In the genomic region with DNA sequence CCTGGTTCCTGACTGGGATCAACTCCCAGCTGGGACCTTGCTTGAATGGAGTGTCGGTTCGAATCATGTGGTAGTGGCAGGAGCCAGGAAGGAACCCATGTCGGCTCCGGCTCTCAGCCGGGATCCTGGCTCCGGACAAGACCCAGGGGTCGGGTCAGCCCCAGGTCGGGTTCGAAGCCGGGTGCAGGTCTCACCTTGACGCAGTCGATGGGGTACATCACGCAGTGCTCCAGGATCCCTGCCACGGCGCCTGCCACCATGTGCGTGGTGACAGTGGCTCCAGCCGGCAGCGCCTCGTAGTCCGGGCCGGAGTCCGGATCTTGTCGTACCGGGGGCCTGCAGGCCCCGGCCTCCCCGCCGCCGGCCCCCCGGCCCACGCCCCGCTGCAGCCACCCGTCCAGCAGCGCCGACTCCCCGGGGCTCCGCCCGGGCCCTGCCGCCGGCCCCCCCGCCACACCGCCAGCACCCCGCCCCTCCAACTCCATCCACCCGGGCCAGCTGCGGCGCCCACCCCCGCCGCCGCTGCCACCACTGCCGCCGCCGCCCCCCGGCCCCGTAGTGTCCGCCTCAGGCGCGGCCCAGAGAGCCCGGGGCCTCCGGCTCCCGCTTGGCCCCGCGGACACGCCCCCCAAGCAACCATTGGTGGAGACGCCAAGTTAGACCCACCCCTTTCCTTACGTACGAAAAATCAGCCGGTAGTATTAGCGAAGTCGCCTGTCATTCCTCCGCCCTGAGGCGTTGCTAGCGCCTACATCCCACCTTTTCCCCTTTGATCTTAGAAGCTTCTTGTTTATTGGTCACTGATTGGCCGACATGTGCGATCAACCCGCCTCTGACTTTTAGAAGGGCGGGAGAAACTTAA, we compare ENCODE assay signal across 1 cellular context.
A peak's percentile ranks its signal among the peaks of the same experiment; 100 is the strongest.
TF ChIP-seq lines count a peak whose summit lies in the region.

A gene with protein sequence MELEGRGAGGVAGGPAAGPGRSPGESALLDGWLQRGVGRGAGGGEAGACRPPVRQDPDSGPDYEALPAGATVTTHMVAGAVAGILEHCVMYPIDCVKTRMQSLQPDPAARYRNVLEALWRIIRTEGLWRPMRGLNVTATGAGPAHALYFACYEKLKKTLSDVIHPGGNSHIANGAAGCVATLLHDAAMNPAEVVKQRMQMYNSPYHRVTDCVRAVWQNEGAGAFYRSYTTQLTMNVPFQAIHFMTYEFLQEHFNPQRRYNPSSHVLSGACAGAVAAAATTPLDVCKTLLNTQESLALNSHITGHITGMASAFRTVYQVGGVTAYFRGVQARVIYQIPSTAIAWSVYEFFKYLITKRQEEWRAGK (minus strand): TSS at position 589 of the 862 bp plus-strand sequence. CDS start 104 bp downstream, at position 485.

TF ChIP-seq in H1, 55 proteins besides CTCF, POLR2A, EP300 and RAD21 (continued from another document):
- no peak for TF ChIP-seq BACH1 (IDR thresholded peaks at IDR 0.05; ENCODE audit: low read length)
- TF ChIP-seq TEAD4 (IDR thresholded peaks at IDR 0.05; ENCODE audit: low read depth, low read length) = no peak
- no peak for TF ChIP-seq KDM5A (IDR thresholded peaks at IDR 0.05; ENCODE audit: low read length)
- TF ChIP-seq RNF2 (IDR thresholded peaks at IDR 0.05; ENCODE audit: borderline replicate concordance, low read depth, low read length, missing control alignments, poor library complexity, severe bottlenecking) = no peak
- no peak for TF ChIP-seq CEBPB (IDR thresholded peaks at IDR 0.05; ENCODE audit: low read depth, low read length)
- no peak for TF ChIP-seq POU5F1 (IDR thresholded peaks at IDR 0.05; ENCODE audit: low read depth, low read length)
- no peak for TF ChIP-seq SIRT6 (IDR thresholded peaks at IDR 0.05; ENCODE audit: low read length)
- TF ChIP-seq TCF12 (IDR thresholded peaks at IDR 0.05; ENCODE audit: low read depth, low read length) = no peak
- no peak for TF ChIP-seq CBX8 (IDR thresholded peaks at IDR 0.05; ENCODE audit: borderline replicate concordance, low read depth, low read length)
- TF ChIP-seq MAFK (IDR thresholded peaks at IDR 0.05; ENCODE audit: low read depth, low read length) = no peak
- peak; percentile 22 for TF ChIP-seq KDM4A (IDR thresholded peaks at IDR 0.05; ENCODE audit: low read depth, low read length, severe bottlenecking)
- peak; percentile 70 for TF ChIP-seq PHF8 (conservative IDR thresholded peaks at IDR 0.05; ENCODE audit: low read depth, low read length)
- no peak for TF ChIP-seq CTBP2 (IDR thresholded peaks at IDR 0.05; ENCODE audit: borderline replicate concordance, insufficient read depth, insufficient read length, low read length)
- TF ChIP-seq KDM1A (IDR thresholded peaks at IDR 0.05; ENCODE audit: borderline replicate concordance, low read length) = no peak
- no peak for TF ChIP-seq CBX5 (IDR thresholded peaks at IDR 0.05; ENCODE audit: low read depth, low read length)
- TF ChIP-seq, protein P1, sequence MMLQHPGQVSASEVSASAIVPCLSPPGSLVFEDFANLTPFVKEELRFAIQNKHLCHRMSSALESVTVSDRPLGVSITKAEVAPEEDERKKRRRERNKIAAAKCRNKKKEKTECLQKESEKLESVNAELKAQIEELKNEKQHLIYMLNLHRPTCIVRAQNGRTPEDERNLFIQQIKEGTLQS (IDR thresholded peaks at IDR 0.05; ENCODE audit: insufficient read depth, low read depth, low read length) = no peak
- no peak for TF ChIP-seq BCL11A (IDR thresholded peaks at IDR 0.05; ENCODE audit: low read depth in 2 of 2, low read length in 2 of 2)
- TF ChIP-seq, protein P2, sequence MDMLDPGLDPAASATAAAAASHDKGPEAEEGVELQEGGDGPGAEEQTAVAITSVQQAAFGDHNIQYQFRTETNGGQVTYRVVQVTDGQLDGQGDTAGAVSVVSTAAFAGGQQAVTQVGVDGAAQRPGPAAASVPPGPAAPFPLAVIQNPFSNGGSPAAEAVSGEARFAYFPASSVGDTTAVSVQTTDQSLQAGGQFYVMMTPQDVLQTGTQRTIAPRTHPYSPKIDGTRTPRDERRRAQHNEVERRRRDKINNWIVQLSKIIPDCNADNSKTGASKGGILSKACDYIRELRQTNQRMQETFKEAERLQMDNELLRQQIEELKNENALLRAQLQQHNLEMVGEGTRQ (IDR thresholded peaks at IDR 0.05; ENCODE audit: low read length) = no peak
- peak; percentile 97 for TF ChIP-seq SP1 (IDR thresholded peaks at IDR 0.05; ENCODE audit: low read depth, low read length)
- TF ChIP-seq RXRA (IDR thresholded peaks at IDR 0.05; ENCODE audit: insufficient read depth, low read depth, low read length) = no peak
- TF ChIP-seq TBP (IDR thresholded peaks at IDR 0.05; ENCODE audit: low read depth, low read length) = no peak; the same call in 1 of the 2 replicates
- no peak for TF ChIP-seq TAF7 (optimal IDR thresholded peaks at IDR 0.05; ENCODE audit: borderline replicate concordance, low read depth, low read length)
- TF ChIP-seq RFX5 (IDR thresholded peaks at IDR 0.05; ENCODE audit: borderline replicate concordance, low read depth, low read length) = no peak
- no peak for TF ChIP-seq ZNF274 (IDR thresholded peaks at IDR 0.05; ENCODE audit: borderline replicate concordance, extremely low read depth, low read length)
- no peak for TF ChIP-seq JUN (IDR thresholded peaks at IDR 0.05; ENCODE audit: low read depth, low read length)
- no peak for TF ChIP-seq GABPA (IDR thresholded peaks at IDR 0.05; ENCODE audit: borderline replicate concordance, insufficient read depth, low read length)
- TF ChIP-seq SIN3A (conservative IDR thresholded peaks at IDR 0.05 in 1 of 2, IDR thresholded peaks at IDR 0.05 in 1 of 2; ENCODE audit: low read depth in 1 of 2, low read length in 2 of 2) = no peak
- TF ChIP-seq SUZ12 (IDR thresholded peaks at IDR 0.05; ENCODE audit: low read length) = no peak
- TF ChIP-seq CREB1 (IDR thresholded peaks at IDR 0.05) = peak; percentile 32; the same call in 1 of the 2 replicates
- no peak for TF ChIP-seq SAP30 (IDR thresholded peaks at IDR 0.05; ENCODE audit: insufficient read depth, insufficient replicate concordance, low read length)
- TF ChIP-seq SP4 (IDR thresholded peaks at IDR 0.05; ENCODE audit: low read length) = peak; percentile 88; the same call in 1 of the 2 replicates
- TF ChIP-seq EGR1 (IDR thresholded peaks at IDR 0.05; ENCODE audit: borderline replicate concordance, low read depth, low read length) = no peak
- no peak for TF ChIP-seq YY1 (IDR thresholded peaks at IDR 0.05; ENCODE audit: low read depth, low read length)
- no peak for TF ChIP-seq RBBP5 (IDR thresholded peaks at IDR 0.05; ENCODE audit: borderline replicate concordance, low read depth, low read length)
- TF ChIP-seq HDAC6 (IDR thresholded peaks at IDR 0.05; ENCODE audit: low read depth, low read length) = no peak
- TF ChIP-seq, protein P3, sequence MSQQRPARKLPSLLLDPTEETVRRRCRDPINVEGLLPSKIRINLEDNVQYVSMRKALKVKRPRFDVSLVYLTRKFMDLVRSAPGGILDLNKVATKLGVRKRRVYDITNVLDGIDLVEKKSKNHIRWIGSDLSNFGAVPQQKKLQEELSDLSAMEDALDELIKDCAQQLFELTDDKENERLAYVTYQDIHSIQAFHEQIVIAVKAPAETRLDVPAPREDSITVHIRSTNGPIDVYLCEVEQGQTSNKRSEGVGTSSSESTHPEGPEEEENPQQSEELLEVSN (IDR thresholded peaks at IDR 0.05) = no peak
- no peak for TF ChIP-seq BRCA1 (IDR thresholded peaks at IDR 0.05; ENCODE audit: low read depth, low read length)
- no peak for TF ChIP-seq ASH2L (IDR thresholded peaks at IDR 0.05; ENCODE audit: low read length)
- TF ChIP-seq NRF1 (IDR thresholded peaks at IDR 0.05; ENCODE audit: low read depth, low read length) = no peak
- 0 out of 4 replicates have a peak, but pooled peaks of 1 of the 2 experiments have one; percentile 37 for TF ChIP-seq HDAC2 (IDR thresholded peaks at IDR 0.05; ENCODE audit: borderline replicate concordance in 1 of 2, low read depth in 2 of 2, low read length in 2 of 2)
- no peak for TF ChIP-seq SRF (IDR thresholded peaks at IDR 0.05; ENCODE audit: low read depth, low read length)
- TF ChIP-seq EZH2 (IDR thresholded peaks at IDR 0.05; ENCODE audit: low read depth, low read length, severe bottlenecking) = no peak
- TF ChIP-seq, protein P4, sequence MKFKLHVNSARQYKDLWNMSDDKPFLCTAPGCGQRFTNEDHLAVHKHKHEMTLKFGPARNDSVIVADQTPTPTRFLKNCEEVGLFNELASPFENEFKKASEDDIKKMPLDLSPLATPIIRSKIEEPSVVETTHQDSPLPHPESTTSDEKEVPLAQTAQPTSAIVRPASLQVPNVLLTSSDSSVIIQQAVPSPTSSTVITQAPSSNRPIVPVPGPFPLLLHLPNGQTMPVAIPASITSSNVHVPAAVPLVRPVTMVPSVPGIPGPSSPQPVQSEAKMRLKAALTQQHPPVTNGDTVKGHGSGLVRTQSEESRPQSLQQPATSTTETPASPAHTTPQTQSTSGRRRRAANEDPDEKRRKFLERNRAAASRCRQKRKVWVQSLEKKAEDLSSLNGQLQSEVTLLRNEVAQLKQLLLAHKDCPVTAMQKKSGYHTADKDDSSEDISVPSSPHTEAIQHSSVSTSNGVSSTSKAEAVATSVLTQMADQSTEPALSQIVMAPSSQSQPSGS (IDR thresholded peaks at IDR 0.05; ENCODE audit: low read length) = no peak
- TF ChIP-seq SIX5 (IDR thresholded peaks at IDR 0.05; ENCODE audit: low read depth, low read length) = no peak
- TF ChIP-seq FOSL1 (IDR thresholded peaks at IDR 0.05; ENCODE audit: insufficient read depth, low read depth, low read length) = no peak
- TF ChIP-seq, protein P5, sequence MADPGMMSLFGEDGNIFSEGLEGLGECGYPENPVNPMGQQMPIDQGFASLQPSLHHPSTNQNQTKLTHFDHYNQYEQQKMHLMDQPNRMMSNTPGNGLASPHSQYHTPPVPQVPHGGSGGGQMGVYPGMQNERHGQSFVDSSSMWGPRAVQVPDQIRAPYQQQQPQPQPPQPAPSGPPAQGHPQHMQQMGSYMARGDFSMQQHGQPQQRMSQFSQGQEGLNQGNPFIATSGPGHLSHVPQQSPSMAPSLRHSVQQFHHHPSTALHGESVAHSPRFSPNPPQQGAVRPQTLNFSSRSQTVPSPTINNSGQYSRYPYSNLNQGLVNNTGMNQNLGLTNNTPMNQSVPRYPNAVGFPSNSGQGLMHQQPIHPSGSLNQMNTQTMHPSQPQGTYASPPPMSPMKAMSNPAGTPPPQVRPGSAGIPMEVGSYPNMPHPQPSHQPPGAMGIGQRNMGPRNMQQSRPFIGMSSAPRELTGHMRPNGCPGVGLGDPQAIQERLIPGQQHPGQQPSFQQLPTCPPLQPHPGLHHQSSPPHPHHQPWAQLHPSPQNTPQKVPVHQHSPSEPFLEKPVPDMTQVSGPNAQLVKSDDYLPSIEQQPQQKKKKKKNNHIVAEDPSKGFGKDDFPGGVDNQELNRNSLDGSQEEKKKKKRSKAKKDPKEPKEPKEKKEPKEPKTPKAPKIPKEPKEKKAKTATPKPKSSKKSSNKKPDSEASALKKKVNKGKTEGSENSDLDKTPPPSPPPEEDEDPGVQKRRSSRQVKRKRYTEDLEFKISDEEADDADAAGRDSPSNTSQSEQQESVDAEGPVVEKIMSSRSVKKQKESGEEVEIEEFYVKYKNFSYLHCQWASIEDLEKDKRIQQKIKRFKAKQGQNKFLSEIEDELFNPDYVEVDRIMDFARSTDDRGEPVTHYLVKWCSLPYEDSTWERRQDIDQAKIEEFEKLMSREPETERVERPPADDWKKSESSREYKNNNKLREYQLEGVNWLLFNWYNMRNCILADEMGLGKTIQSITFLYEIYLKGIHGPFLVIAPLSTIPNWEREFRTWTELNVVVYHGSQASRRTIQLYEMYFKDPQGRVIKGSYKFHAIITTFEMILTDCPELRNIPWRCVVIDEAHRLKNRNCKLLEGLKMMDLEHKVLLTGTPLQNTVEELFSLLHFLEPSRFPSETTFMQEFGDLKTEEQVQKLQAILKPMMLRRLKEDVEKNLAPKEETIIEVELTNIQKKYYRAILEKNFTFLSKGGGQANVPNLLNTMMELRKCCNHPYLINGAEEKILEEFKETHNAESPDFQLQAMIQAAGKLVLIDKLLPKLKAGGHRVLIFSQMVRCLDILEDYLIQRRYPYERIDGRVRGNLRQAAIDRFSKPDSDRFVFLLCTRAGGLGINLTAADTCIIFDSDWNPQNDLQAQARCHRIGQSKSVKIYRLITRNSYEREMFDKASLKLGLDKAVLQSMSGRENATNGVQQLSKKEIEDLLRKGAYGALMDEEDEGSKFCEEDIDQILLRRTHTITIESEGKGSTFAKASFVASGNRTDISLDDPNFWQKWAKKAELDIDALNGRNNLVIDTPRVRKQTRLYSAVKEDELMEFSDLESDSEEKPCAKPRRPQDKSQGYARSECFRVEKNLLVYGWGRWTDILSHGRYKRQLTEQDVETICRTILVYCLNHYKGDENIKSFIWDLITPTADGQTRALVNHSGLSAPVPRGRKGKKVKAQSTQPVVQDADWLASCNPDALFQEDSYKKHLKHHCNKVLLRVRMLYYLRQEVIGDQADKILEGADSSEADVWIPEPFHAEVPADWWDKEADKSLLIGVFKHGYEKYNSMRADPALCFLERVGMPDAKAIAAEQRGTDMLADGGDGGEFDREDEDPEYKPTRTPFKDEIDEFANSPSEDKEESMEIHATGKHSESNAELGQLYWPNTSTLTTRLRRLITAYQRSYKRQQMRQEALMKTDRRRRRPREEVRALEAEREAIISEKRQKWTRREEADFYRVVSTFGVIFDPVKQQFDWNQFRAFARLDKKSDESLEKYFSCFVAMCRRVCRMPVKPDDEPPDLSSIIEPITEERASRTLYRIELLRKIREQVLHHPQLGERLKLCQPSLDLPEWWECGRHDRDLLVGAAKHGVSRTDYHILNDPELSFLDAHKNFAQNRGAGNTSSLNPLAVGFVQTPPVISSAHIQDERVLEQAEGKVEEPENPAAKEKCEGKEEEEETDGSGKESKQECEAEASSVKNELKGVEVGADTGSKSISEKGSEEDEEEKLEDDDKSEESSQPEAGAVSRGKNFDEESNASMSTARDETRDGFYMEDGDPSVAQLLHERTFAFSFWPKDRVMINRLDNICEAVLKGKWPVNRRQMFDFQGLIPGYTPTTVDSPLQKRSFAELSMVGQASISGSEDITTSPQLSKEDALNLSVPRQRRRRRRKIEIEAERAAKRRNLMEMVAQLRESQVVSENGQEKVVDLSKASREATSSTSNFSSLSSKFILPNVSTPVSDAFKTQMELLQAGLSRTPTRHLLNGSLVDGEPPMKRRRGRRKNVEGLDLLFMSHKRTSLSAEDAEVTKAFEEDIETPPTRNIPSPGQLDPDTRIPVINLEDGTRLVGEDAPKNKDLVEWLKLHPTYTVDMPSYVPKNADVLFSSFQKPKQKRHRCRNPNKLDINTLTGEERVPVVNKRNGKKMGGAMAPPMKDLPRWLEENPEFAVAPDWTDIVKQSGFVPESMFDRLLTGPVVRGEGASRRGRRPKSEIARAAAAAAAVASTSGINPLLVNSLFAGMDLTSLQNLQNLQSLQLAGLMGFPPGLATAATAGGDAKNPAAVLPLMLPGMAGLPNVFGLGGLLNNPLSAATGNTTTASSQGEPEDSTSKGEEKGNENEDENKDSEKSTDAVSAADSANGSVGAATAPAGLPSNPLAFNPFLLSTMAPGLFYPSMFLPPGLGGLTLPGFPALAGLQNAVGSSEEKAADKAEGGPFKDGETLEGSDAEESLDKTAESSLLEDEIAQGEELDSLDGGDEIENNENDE (IDR thresholded peaks at IDR 0.05; ENCODE audit: insufficient replicate concordance, low read length) = no peak
- TF ChIP-seq SP2 (IDR thresholded peaks at IDR 0.05; ENCODE audit: low read length) = peak; percentile 67
- TF ChIP-seq NANOG (IDR thresholded peaks at IDR 0.05; ENCODE audit: insufficient read depth, low read depth, low read length, poor library complexity, severe bottlenecking) = no peak
- peak; percentile 70 for TF ChIP-seq CHD2 (IDR thresholded peaks at IDR 0.05; ENCODE audit: low read length)
- TF ChIP-seq, protein P6, sequence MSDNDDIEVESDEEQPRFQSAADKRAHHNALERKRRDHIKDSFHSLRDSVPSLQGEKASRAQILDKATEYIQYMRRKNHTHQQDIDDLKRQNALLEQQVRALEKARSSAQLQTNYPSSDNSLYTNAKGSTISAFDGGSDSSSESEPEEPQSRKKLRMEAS (IDR thresholded peaks at IDR 0.05) = peak; percentile 45; the same call in 1 of the 2 replicates
